15 cellular contexts compared by ENCODE assay signal in the genomic region with DNA sequence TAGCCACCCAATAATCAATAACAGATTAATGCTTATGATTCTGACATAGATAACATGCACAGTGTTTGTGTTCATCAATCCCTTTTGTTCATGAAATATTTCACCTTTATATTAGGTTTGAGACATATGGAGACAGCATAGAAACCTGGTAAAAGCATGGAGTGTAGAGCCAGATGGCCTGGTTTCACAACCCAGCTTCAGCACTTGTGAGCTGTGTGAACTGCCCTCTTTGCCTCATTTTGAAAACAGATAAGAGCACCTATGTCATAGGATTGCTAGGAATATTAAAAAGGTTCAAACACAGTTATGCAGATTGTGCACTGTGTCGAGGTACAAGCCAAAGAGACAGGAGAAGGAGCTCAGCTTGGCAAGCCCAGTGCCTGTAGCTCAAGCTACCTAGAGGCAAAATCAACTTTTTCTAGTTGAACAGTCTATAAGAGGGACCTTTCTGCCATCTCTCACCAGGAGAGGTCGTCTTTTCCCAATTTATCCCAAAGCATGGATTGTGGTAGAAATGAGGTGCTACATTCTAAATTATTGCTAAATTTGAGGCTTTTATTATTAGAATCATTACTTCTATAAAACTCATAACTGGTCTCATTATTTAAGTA. TPM values are rescaled to one million over a fixed set of nuclear protein-coding genes. Genes with fewer than 3 reads are reported as not detected.
DNase-seq lines count a peak whose midpoint lies in the region; ATAC-seq and TF ChIP-seq lines count a peak whose summit lies in the region.
"Had no signal": no experiment of that assay in that cellular context is flagged by ENCODE, and none has a peak within 500 bp of the region (broad histone marks: within the 10 kb centered on the region; RNA-seq: fewer than 3 reads in every experiment).

No MANE protein-coding gene starts in this region.

- no peak for TF ChIP-seq EP300 in neural cell (conservative IDR thresholded peaks at IDR 0.05; ENCODE audit: poor library complexity, severe bottlenecking)

- H3K36me3 Mint-ChIP-seq in stimulated activated naive B cell treated with anti-CD40 and anti-IgM and Interleukin-4, amounts not matched to agents 10 μg/mL and 1 μg/mL and 100 μg/mL, for 72 hours: no peaks in the 10 kb centered on the region

- H3K4me3 ChIP-seq in neural cell (ENCODE audit: low read length): no peak overlapping the region
- H3K4me3 ChIP-seq: GM12878, pancreas had no signal

- no peak overlapping the region for H2AFZ ChIP-seq in neural cell (ENCODE audit: low read depth, low read length)

- H3K27ac Mint-ChIP-seq in stimulated activated naive B cell treated with anti-CD40 and anti-IgM and Interleukin-4, amounts not matched to agents 10 μg/mL and 1 μg/mL and 100 μg/mL, for 72 hours: no peak overlapping the region

- DNase-seq in NCI-H748 (lab: John Stamatoyannopoulos, UW; ENCODE audit: unreplicated experiment): peak; percentile 26
- no peak for DNase-seq in NCI-H748 treated with DMSO at 0.1 percent for 48 hours (lab: John Stamatoyannopoulos, UW)
- peak; percentile 11 for DNase-seq in HT1080 (ENCODE audit: low read depth)
- peak; percentile 58 for DNase-seq in SK-MEL-5 (ENCODE audit: low read depth, low spot score)
- no peak for DNase-seq in stimulated activated naive B cell treated with anti-CD40 and anti-IgM and Interleukin-4, amounts not matched to agents 10 μg/mL and 1 μg/mL and 100 μg/mL, for 72 hours
- DNase-seq: activated naive CD4-positive, alpha-beta T cell treated with Interleukin-2 at 50 U/mL for 16 hours; caudate nucleus; pancreas; stimulated activated CD8-positive, alpha-beta memory T cell treated with anti-CD3 and anti-CD28 coated beads, Interleukin-4, amount 100 ng/mL, for 48 hours; T-helper 1 cell had no signal

- H3K27me3 Mint-ChIP-seq in stimulated activated naive B cell treated with anti-CD40 and anti-IgM and Interleukin-4, amounts not matched to agents 10 μg/mL and 1 μg/mL and 100 μg/mL, for 72 hours: peaks cover 13 to 15% of the 10 kb centered on the region in 2 donors

- no peaks in the 10 kb centered on the region for H3F3A ChIP-seq in neural cell (ENCODE audit: insufficient read depth, low read length, poor library complexity, severe bottlenecking)

- H3K9me3 ChIP-seq in neural cell (ENCODE audit: low read length): no peaks in the 10 kb centered on the region
- H3K9me3 ChIP-seq: pancreas had no signal

- TF ChIP-seq RAD21 in neural cell (conservative IDR thresholded peaks at IDR 0.05): no peak

- no peaks in the 10 kb centered on the region for H3K9me2 ChIP-seq in neural cell (ENCODE audit: insufficient read depth, low read length)

- no peaks in the 10 kb centered on the region for H3K4me1 Mint-ChIP-seq in stimulated activated naive B cell treated with anti-CD40 and anti-IgM and Interleukin-4, amounts not matched to agents 10 μg/mL and 1 μg/mL and 100 μg/mL, for 72 hours

- no peaks in the 10 kb centered on the region for H3K9me3 Mint-ChIP-seq in stimulated activated naive B cell treated with anti-CD40 and anti-IgM and Interleukin-4, amounts not matched to agents 10 μg/mL and 1 μg/mL and 100 μg/mL, for 72 hours

- H4K20me1 ChIP-seq in neural cell (ENCODE audit: insufficient read depth): no peaks in the 10 kb centered on the region

- peak; percentile 12 for TF ChIP-seq CTCF in neural cell (IDR thresholded peaks at IDR 0.05; ENCODE audit: poor library complexity, severe bottlenecking)

- H3K27ac ChIP-seq in neural cell (ENCODE audit: low read length): no peak overlapping the region
- H3K27ac ChIP-seq: epithelial cell of prostate, pancreas had no signal

- in situ Hi-C loops in SK-MEL-5 (cut with HindIII; ENCODE audit: low pct_unique_long_range_greater_than_20kb, low sequenced_read_pairs): no loop called here

- H3K27me3 ChIP-seq in neural cell (ENCODE audit: insufficient read depth, low read depth, low read length): peaks cover 11% of the 10 kb centered on the region

- no peak overlapping the region for H3K4me2 ChIP-seq in neural cell (ENCODE audit: low read length)

- H3K4me3 Mint-ChIP-seq in stimulated activated naive B cell treated with anti-CD40 and anti-IgM and Interleukin-4, amounts not matched to agents 10 μg/mL and 1 μg/mL and 100 μg/mL, for 72 hours: no peak overlapping the region

- no peaks in the 10 kb centered on the region for H3K36me3 ChIP-seq in neural cell (ENCODE audit: insufficient read depth, low read length)
- H3K36me3 ChIP-seq: pancreas had no signal

- ATAC-seq in GM19324 (IDR thresholded peaks at IDR 0.05; ENCODE audit: low FRiP score, unreplicated experiment): no peak
- no peak for ATAC-seq in GM19351 (IDR thresholded peaks at IDR 0.05; ENCODE audit: unreplicated experiment)
- no peak for ATAC-seq in stimulated activated naive B cell treated with anti-CD40 and anti-IgM and Interleukin-4, amounts not matched to agents 10 μg/mL and 1 μg/mL and 100 μg/mL, for 72 hours (replicated peaks)
- ATAC-seq: GM12878, pancreas had no signal

- H3K9ac ChIP-seq in neural cell (ENCODE audit: low read length): no peak overlapping the region

- no peaks in the 10 kb centered on the region for H3K79me2 ChIP-seq in neural cell (replicated peaks; ENCODE audit: insufficient read depth, low read length)

TF ChIP-seq in neural cell, 6 proteins besides CTCF, POLR2A, EP300 and RAD21:
- TF ChIP-seq REST (IDR thresholded peaks at IDR 0.05; ENCODE audit: borderline replicate concordance) (no peak), TAF1 (IDR thresholded peaks at IDR 0.05; ENCODE audit: low read depth) (no peak), MXI1 (conservative IDR thresholded peaks at IDR 0.05; ENCODE audit: poor library complexity, severe bottlenecking) (no peak), SMC3 (conservative IDR thresholded peaks at IDR 0.05; ENCODE audit: poor library complexity) (no peak), POLR2AphosphoS5 (IDR thresholded peaks at IDR 0.05) (no peak), EZH2 (IDR thresholded peaks at IDR 0.05; ENCODE audit: borderline replicate concordance, insufficient read depth, low read length, poor library complexity, severe bottlenecking) (no peak)

RNA-seq across cellular contexts. Expression of gene CHODL, which starts 5.0 kb away (rescaled TPM):
- not detected in 2 replicates for total RNA-seq in HT1080 (2014; rRNA removed; shearing (Covaris generic))
- 0.07 and 0.14 TPM in 2 replicates for polyA plus RNA-seq in HT1080 (2015; cell fraction: cytosol; rRNA removed)
- polyA plus RNA-seq in HT1080 (2015; cell fraction: nucleus; rRNA removed): 0.08 and 0.11 TPM in 2 replicates
- total RNA-seq in SK-MEL-5 (2014; rRNA removed; shearing (Covaris generic)): 0.16 TPM in 1 of 2 replicates, not detected in the other
- not detected in 2 replicates for polyA plus RNA-seq in SK-MEL-5 (2015; cell fraction: cytosol; rRNA removed)
- not detected in 2 replicates for polyA plus RNA-seq in SK-MEL-5 (2015; cell fraction: nucleus; rRNA removed)
- 22.2 and 28.8 TPM in 2 replicates for polyA plus RNA-seq in neural cell
- polyA minus RNA-seq in neural cell: 29.6 and 33.1 TPM in 2 replicates

Comparison
In these comparisons a context has a peak if more than half of its experiments do, and no peak if none do; other contexts are left out.
1. DNase-seq: peak in NCI-H748 (single experiment), HT1080 (single experiment) and SK-MEL-5 (single experiment); none in NCI-H748 treated with DMSO at 0.1 percent for 48 hours (single experiment) and stimulated activated naive B cell treated with anti-CD40 and anti-IgM and Interleukin-4, amounts not matched to agents 10 μg/mL and 1 μg/mL and 100 μg/mL, for 72 hours (single experiment).